ENCODE assay signal across 11 cellular contexts in genomic region chr2:220460257-220460985, GRCh38.
DNase-seq lines count a peak whose midpoint lies in the region; ATAC-seq, FAIRE-seq and TF ChIP-seq lines count a peak whose summit lies in the region.
"Had no signal": no experiment of that assay in that cellular context is flagged by ENCODE, and none has a peak within 500 bp of the region (broad histone marks: within the 10 kb centered on the region; RNA-seq: fewer than 3 reads in every experiment).

No MANE protein-coding gene starts in this region.

- peak; percentile 22 for DNase-seq in NCI-H82 treated with DMSO at 0.1 percent for 48 hours (lab: John Stamatoyannopoulos, UW; ENCODE audit: unreplicated experiment)
- no peak for DNase-seq in H1 (ENCODE audit: low read depth in 1 of 2, low spot score in 2 of 2)
- DNase-seq in progenitor cell of endocrine pancreas (ENCODE audit: low spot score, unreplicated experiment): no peak
- no peak for DNase-seq in germinal center (ENCODE audit: low spot score)
- DNase-seq in AML-193 (lab: John Stamatoyannopoulos, UW): no peak
- DNase-seq: activated CD8-positive, alpha-beta T cell treated with anti-CD3 and anti-CD28 coated beads for 36 hours; activated naive CD4-positive, alpha-beta T cell treated with Interleukin-2 at 50 U/mL for 16 hours; cerebellar nuclear complex; naive thymus-derived CD4-positive, alpha-beta T cell had no signal

- H2BK120ac ChIP-seq in H1 (replicated peaks; ENCODE audit: low read depth, low read length): no peak overlapping the region

- no peak overlapping the region for H3K4ac ChIP-seq in H1 (replicated peaks; ENCODE audit: insufficient read length, low read depth, low read length)

- H3K9me3 Mint-ChIP-seq in progenitor cell of endocrine pancreas (ENCODE audit: low read depth): no peaks in the 10 kb centered on the region
- H3K9me3 Mint-ChIP-seq: activated CD8-positive, alpha-beta T cell treated with anti-CD3 and anti-CD28 coated beads for 36 hours had no signal

- H3K4me3 Mint-ChIP-seq in progenitor cell of endocrine pancreas (ENCODE audit: low read depth): no peak overlapping the region
- H3K4me3 Mint-ChIP-seq: activated CD8-positive, alpha-beta T cell treated with anti-CD3 and anti-CD28 coated beads for 36 hours; naive thymus-derived CD4-positive, alpha-beta T cell had no signal

- H2BK12ac ChIP-seq in H1 (ENCODE audit: low read depth, low read length): no peak overlapping the region

- no peak for ATAC-seq in GM18517 (IDR thresholded peaks at IDR 0.05; ENCODE audit: unreplicated experiment)
- ATAC-seq: activated CD8-positive, alpha-beta T cell treated with anti-CD3 and anti-CD28 coated beads for 36 hours; naive thymus-derived CD4-positive, alpha-beta T cell had no signal

- no peak overlapping the region for H3K27ac ChIP-seq in H1 (ENCODE audit: low read depth, low read length)

- H3K4me1 ChIP-seq in H1 (replicated peaks in 1 of 4; ENCODE audit: control insufficient read depth in 3 of 4, insufficient read depth in 4 of 4, low read length in 3 of 4): no peaks in the 10 kb centered on the region

- H3K4me3 ChIP-seq in GM12875 (ENCODE audit: low read depth, low read length) (no peak overlapping the region), H1 (ENCODE audit: extremely low read depth in 1 of 4, insufficient read depth in 2 of 4, low read depth in 3 of 4, low read length in 4 of 4) (no peak overlapping the region)

- CTCF ChIA-PET in H1 (lab: Charles Lee; ENCODE audit: partially characterized antibody): interaction anchor here (0.6 to 1.5 kb wide), 15 partner anchors 9 to 1830 kb away, joined by 3 to 5 read pairs (median 3); no protein-coding TSS in a partner anchor

- H2BK20ac ChIP-seq in H1 (ENCODE audit: low read length): no peak overlapping the region

- H4K20me1 ChIP-seq in H1 (replicated peaks in 1 of 2; ENCODE audit: control insufficient read depth in 1 of 2, insufficient read depth in 2 of 2, low read length in 2 of 2): no peaks in the 10 kb centered on the region

- H3K56ac ChIP-seq in H1 (replicated peaks; ENCODE audit: insufficient read length, low read depth, low read length): no peak overlapping the region

- no peak overlapping the region for H3K18ac ChIP-seq in H1 (ENCODE audit: extremely low read depth, low read length)

- H3K27me3 ChIP-seq in H1 (replicated peaks in 1 of 4; ENCODE audit: control insufficient read depth in 3 of 4, extremely low read depth in 1 of 4, insufficient read depth in 3 of 4, low read length in 3 of 4): no peaks in the 10 kb centered on the region

- H4K91ac ChIP-seq in H1 (replicated peaks; ENCODE audit: insufficient read length, low read length): no peak overlapping the region

- H3K27me3 Mint-ChIP-seq in progenitor cell of endocrine pancreas: no peaks in the 10 kb centered on the region
- H3K27me3 Mint-ChIP-seq: activated CD8-positive, alpha-beta T cell treated with anti-CD3 and anti-CD28 coated beads for 36 hours; naive thymus-derived CD4-positive, alpha-beta T cell had no signal

- H4K8ac ChIP-seq in H1 (ENCODE audit: extremely low read depth, insufficient read depth, low read length): no peak overlapping the region

- H3K36me3 Mint-ChIP-seq in progenitor cell of endocrine pancreas (ENCODE audit: insufficient read depth): no peaks in the 10 kb centered on the region
- H3K36me3 Mint-ChIP-seq: naive thymus-derived CD4-positive, alpha-beta T cell had no signal

- H3K23ac ChIP-seq in H1 (ENCODE audit: insufficient read length): no peak overlapping the region

- H2AK5ac ChIP-seq in H1 (ENCODE audit: low read depth, low read length): no peak overlapping the region

- 0 out of 2 replicates have a peak, but pooled peaks have one; percentile 11 for TF ChIP-seq CTCF in GM12875 (IDR thresholded peaks at IDR 0.05; ENCODE audit: borderline replicate concordance, insufficient read depth, low read depth, low read length)
- peak in 2 of 3 experiments; percentile 30 to 64; a peak in 2 of 4 replicates for TF ChIP-seq CTCF in H1 (IDR thresholded peaks at IDR 0.05; ENCODE audit: control extremely low read depth in 1 of 3, insufficient read depth in 1 of 3, low read depth in 1 of 3, low read length in 3 of 3)
- peak; percentile 15 for TF ChIP-seq CTCF in progenitor cell of endocrine pancreas (IDR thresholded peaks at IDR 0.05; ENCODE audit: unreplicated experiment)

- peak; percentile 41 to 47; a peak in 3 of 4 replicates for TF ChIP-seq RAD21 in H1 (IDR thresholded peaks at IDR 0.05 in 1 of 2, conservative IDR thresholded peaks at IDR 0.05 in 1 of 2; ENCODE audit: low read depth in 2 of 2, low read length in 2 of 2)

- H4K5ac ChIP-seq in H1 (ENCODE audit: insufficient read length, low read depth, low read length): no peak overlapping the region

- peak; percentile 60 for FAIRE-seq in H1 (lab: Jason Lieb, UNC)

- H3K79me2 ChIP-seq in H1 (ENCODE audit: control insufficient read depth in 1 of 2, insufficient read depth in 2 of 2, low read length in 2 of 2): no peaks in the 10 kb centered on the region

- TF ChIP-seq POLR2A in H1 (IDR thresholded peaks at IDR 0.05; ENCODE audit: control extremely low read depth in 1 of 2, low read depth in 2 of 2, low read length in 2 of 2): no peak

- no peak overlapping the region for H3K27ac Mint-ChIP-seq in progenitor cell of endocrine pancreas
- H3K27ac Mint-ChIP-seq: activated CD8-positive, alpha-beta T cell treated with anti-CD3 and anti-CD28 coated beads for 36 hours; naive thymus-derived CD4-positive, alpha-beta T cell had no signal

- H3K23me2 ChIP-seq in H1 (ENCODE audit: low read depth, low read length): no peaks in the 10 kb centered on the region; the same call in 1 of the 2 replicates

- no peak overlapping the region for H2BK15ac ChIP-seq in H1 (ENCODE audit: low read length)

- H3K4me2 ChIP-seq in H1 (ENCODE audit: insufficient read depth in 1 of 2, low read depth in 2 of 2, low read length in 2 of 2): no peak overlapping the region

- WGBS in H1 (ENCODE audit: extremely low coverage in 1 of 2, insufficient coverage in 1 of 2, insufficient read length in 1 of 2, insufficient replicate concordance in 2 of 2, low coverage in 1 of 2, low lambda C conversion rate in 2 of 2, missing lambda C conversion rate in 1 of 2), 2 experiments: 87% methylated on average over 4 of the region's 4 CpGs; no CpG with 5 or more reads in 1 of the 2 experiments

- H3K79me1 ChIP-seq in H1 (ENCODE audit: low read depth, low read length): no peaks in the 10 kb centered on the region

- H3K9me3 ChIP-seq in H1 (ENCODE audit: insufficient read depth in 2 of 2, low read depth in 1 of 2, low read length in 1 of 2): no peaks in the 10 kb centered on the region

- no peak overlapping the region for H3K14ac ChIP-seq in H1 (ENCODE audit: insufficient read length)

- peaks cover 4% of the 10 kb centered on the region for H3K4me1 Mint-ChIP-seq in progenitor cell of endocrine pancreas (ENCODE audit: low read depth)
- H3K4me1 Mint-ChIP-seq: naive thymus-derived CD4-positive, alpha-beta T cell had no signal

- no peak for TF ChIP-seq EP300 in H1 (IDR thresholded peaks at IDR 0.05; ENCODE audit: borderline replicate concordance in 1 of 2, low read depth in 2 of 2, low read length in 2 of 2)

- POLR2A ChIA-PET in H1 (lab: Charles Lee; ENCODE audit: partially characterized antibody): no interaction called here

- H3K9ac ChIP-seq in H1 (replicated peaks in 1 of 4; ENCODE audit: extremely low read depth in 1 of 4, low read depth in 3 of 4, low read length in 3 of 4): no peak overlapping the region

- no peak overlapping the region for H2AFZ ChIP-seq in H1 (ENCODE audit: low read length)

- no peaks in the 10 kb centered on the region for H3K36me3 ChIP-seq in H1 (ENCODE audit: control insufficient read depth in 2 of 4, insufficient read depth in 4 of 4, low read length in 3 of 4)

- H2BK5ac ChIP-seq in H1 (ENCODE audit: low read depth, low read length): no peak overlapping the region

TF ChIP-seq in H1, 55 proteins besides CTCF, POLR2A, EP300 and RAD21 (continues in another document):
- no peak for TF ChIP-seq SP4 (IDR thresholded peaks at IDR 0.05; ENCODE audit: low read length)
- TF ChIP-seq ZNF274 (IDR thresholded peaks at IDR 0.05; ENCODE audit: borderline replicate concordance, extremely low read depth, low read length): no peak
- TF ChIP-seq MAFK (IDR thresholded peaks at IDR 0.05; ENCODE audit: low read depth, low read length): no peak
- TF ChIP-seq CBX5 (IDR thresholded peaks at IDR 0.05; ENCODE audit: low read depth, low read length): no peak
- no peak for TF ChIP-seq RBBP5 (IDR thresholded peaks at IDR 0.05; ENCODE audit: borderline replicate concordance, low read depth, low read length)
- no peak for TF ChIP-seq KDM1A (IDR thresholded peaks at IDR 0.05; ENCODE audit: borderline replicate concordance, low read length)
